1 cellular context compared by ENCODE assay signal in genomic region chr2:27178469-27178868, GRCh38.
TF ChIP-seq lines count a peak whose summit lies in the region.

No MANE protein-coding gene starts in this region.

TF ChIP-seq in liver, 16 proteins besides CTCF, POLR2A, EP300 and RAD21:
- TF ChIP-seq FOXA1 (IDR thresholded peaks at IDR 0.05) (no peak), RXRA (IDR thresholded peaks at IDR 0.05) (no peak), HNF4G (IDR thresholded peaks at IDR 0.05) (no peak), FOXA2 (IDR thresholded peaks at IDR 0.05) (no peak), MAX (IDR thresholded peaks at IDR 0.05) (no peak), GABPA (IDR thresholded peaks at IDR 0.05 in 1 of 2, conservative IDR thresholded peaks at IDR 0.05 in 1 of 2) (no peak), JUND (IDR thresholded peaks at IDR 0.05) (no peak), SP1 (IDR thresholded peaks at IDR 0.05) (no peak)
